8 cellular contexts compared by ENCODE assay signal in the genomic region with DNA sequence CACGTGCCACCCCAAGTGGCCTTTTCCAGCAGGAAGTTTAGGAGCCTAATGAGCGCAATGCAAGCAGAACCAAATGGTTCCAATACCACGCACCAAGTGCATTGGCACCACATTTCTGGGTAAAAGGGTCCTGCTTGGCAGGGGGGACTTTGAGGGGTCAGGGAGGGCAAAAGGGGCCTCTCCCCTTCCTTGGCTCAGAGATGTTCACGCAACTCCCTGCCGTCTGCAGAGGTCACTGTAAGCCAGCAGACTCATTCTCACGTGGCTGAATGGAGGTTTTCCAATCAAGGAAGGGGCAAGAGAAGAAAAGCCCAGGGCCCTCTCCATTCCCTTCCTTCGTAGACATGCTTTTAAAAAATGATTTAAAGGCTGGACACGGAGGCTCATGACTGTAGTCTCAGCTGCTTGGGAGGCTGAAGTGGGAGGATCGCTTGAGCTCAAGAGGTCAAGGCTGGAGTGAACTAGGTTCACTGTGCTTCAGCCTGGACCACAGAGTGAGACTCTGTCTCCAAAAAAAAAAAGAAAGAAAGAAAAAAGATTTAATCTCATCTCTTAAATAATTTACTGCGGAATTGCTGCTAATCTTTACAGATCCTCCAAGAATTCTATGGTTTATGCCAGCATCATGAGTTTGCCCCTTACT.
DNase-seq lines count a peak whose midpoint lies in the region; ATAC-seq and TF ChIP-seq lines count a peak whose summit lies in the region.

No MANE protein-coding gene starts in this region.

- no peaks in the 10 kb centered on the region for H3K9me3 Mint-ChIP-seq in T-helper 2 cell treated with Interferon-gamma antibody and Interleukin-4, amounts not matched to agents 5 μg/mL and 100 μg/mL, for 36 hours

- peak overlapping the region; percentile 44 for H3K4me3 Mint-ChIP-seq in T-helper 2 cell treated with Interferon-gamma antibody and Interleukin-4, amounts not matched to agents 5 μg/mL and 100 μg/mL, for 36 hours

- no peak for ATAC-seq in GM21576 (IDR thresholded peaks at IDR 0.05; ENCODE audit: unreplicated experiment)
- no peak for ATAC-seq in GM21723 (IDR thresholded peaks at IDR 0.05; ENCODE audit: unreplicated experiment)
- ATAC-seq in HG02970 (IDR thresholded peaks at IDR 0.05; ENCODE audit: low FRiP score, unreplicated experiment) = no peak

- peak overlapping the region; percentile 81 for H3K27ac Mint-ChIP-seq in T-helper 2 cell treated with Interferon-gamma antibody and Interleukin-4, amounts not matched to agents 5 μg/mL and 100 μg/mL, for 36 hours

- peaks cover 17% of the 10 kb centered on the region for H3K4me1 Mint-ChIP-seq in T-helper 2 cell treated with Interferon-gamma antibody and Interleukin-4, amounts not matched to agents 5 μg/mL and 100 μg/mL, for 36 hours (ENCODE audit: low read depth)

- peak; percentile 33 for DNase-seq in Ammon's horn (ENCODE audit: low spot score)
- DNase-seq in GM13976 (ENCODE audit: low spot score) = peak; percentile 44
- peak; percentile 14 for DNase-seq in T-helper 2 cell treated with Interferon-gamma antibody and Interleukin-4, amounts not matched to agents 5 μg/mL and 100 μg/mL, for 36 hours (ENCODE audit: low spot score)
- DNase-seq in foreskin melanocyte = peak; percentile 83
- no peak for DNase-seq in AG20443 (ENCODE audit: low spot score)

- peaks cover 43% of the 10 kb centered on the region for H3K27me3 Mint-ChIP-seq in T-helper 2 cell treated with Interferon-gamma antibody and Interleukin-4, amounts not matched to agents 5 μg/mL and 100 μg/mL, for 36 hours (ENCODE audit: low read depth)

- TF ChIP-seq CTCF in GM13976 (IDR thresholded peaks at IDR 0.05; ENCODE audit: borderline replicate concordance, control extremely low read depth, extremely low read depth, insufficient read depth, missing control alignments) = peak; percentile 65

- no peaks in the 10 kb centered on the region for H3K36me3 Mint-ChIP-seq in T-helper 2 cell treated with Interferon-gamma antibody and Interleukin-4, amounts not matched to agents 5 μg/mL and 100 μg/mL, for 36 hours (ENCODE audit: low read depth)

- in situ Hi-C loops in GM13976 (cut with MboI; ENCODE audit: low sequenced_read_pairs, unreplicated experiment) = loop anchor here (10.0 kb wide), 2 partner anchors 185 to 355 kb away; no protein-coding TSS in a partner anchor
